1 cellular context compared by ENCODE assay signal in the genomic region with DNA sequence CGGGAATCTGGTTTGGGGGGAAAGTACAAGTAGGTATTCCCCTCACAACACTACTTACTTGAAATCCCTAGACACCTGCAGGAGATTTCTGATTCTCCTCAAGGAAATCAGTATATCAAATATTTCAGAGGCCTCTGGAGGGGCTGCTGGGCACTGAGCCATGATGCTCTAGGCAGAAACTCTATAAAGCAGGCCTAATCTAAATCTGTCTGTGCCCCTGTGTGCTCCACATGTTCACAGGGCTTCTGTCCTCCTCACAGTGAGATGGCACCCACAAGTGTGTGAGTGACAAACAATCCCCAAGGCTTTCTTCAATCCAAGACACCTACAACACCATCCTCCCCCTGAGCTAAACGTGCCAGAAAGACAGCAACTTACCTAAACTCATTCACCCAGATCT.
TF ChIP-seq lines count a peak whose summit lies in the region.

No MANE protein-coding gene starts in this region.

TF ChIP-seq in HepG2, 621 proteins besides CTCF, POLR2A, EP300 and RAD21:
- TF ChIP-seq RBM39 (IDR thresholded peaks at IDR 0.05; ENCODE audit: low read depth, low read length, poor library complexity, severe bottlenecking) (no peak), SETDB1 (CRISPR knock-in tag; IDR thresholded peaks at IDR 0.05; ENCODE audit: borderline replicate concordance) (no peak), GPN1 (CRISPR knock-in tag; IDR thresholded peaks at IDR 0.05; ENCODE audit: borderline replicate concordance) (no peak), SRSF4 (IDR thresholded peaks at IDR 0.05; ENCODE audit: low read depth, low read length, poor library complexity, severe bottlenecking) (no peak), ZNF496 (CRISPR knock-in tag; IDR thresholded peaks at IDR 0.05; ENCODE audit: insufficient replicate concordance) (no peak), NFIB (CRISPR knock-in tag; IDR thresholded peaks at IDR 0.05; ENCODE audit: borderline replicate concordance) (no peak), ZFP82 (CRISPR knock-in tag; IDR thresholded peaks at IDR 0.05; ENCODE audit: borderline replicate concordance) (no peak), HNRNPK (IDR thresholded peaks at IDR 0.05; ENCODE audit: low read depth, low read length, poor library complexity, severe bottlenecking) (no peak), PHB2 (IDR thresholded peaks at IDR 0.05; ENCODE audit: partially characterized antibody) (no peak), ZNF550 (CRISPR knock-in tag; IDR thresholded peaks at IDR 0.05; ENCODE audit: borderline replicate concordance) (no peak), CHD2 (IDR thresholded peaks at IDR 0.05; ENCODE audit: low read depth, low read length) (no peak), RFX3 (CRISPR knock-in tag; IDR thresholded peaks at IDR 0.05) (no peak)
- TF ChIP-seq, protein P1, sequence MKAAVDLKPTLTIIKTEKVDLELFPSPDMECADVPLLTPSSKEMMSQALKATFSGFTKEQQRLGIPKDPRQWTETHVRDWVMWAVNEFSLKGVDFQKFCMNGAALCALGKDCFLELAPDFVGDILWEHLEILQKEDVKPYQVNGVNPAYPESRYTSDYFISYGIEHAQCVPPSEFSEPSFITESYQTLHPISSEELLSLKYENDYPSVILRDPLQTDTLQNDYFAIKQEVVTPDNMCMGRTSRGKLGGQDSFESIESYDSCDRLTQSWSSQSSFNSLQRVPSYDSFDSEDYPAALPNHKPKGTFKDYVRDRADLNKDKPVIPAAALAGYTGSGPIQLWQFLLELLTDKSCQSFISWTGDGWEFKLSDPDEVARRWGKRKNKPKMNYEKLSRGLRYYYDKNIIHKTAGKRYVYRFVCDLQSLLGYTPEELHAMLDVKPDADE (CRISPR knock-in tag; IDR thresholded peaks at IDR 0.05), result no peak
- TF ChIP-seq, protein P2, sequence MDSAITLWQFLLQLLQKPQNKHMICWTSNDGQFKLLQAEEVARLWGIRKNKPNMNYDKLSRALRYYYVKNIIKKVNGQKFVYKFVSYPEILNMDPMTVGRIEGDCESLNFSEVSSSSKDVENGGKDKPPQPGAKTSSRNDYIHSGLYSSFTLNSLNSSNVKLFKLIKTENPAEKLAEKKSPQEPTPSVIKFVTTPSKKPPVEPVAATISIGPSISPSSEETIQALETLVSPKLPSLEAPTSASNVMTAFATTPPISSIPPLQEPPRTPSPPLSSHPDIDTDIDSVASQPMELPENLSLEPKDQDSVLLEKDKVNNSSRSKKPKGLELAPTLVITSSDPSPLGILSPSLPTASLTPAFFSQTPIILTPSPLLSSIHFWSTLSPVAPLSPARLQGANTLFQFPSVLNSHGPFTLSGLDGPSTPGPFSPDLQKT (CRISPR knock-in tag; IDR thresholded peaks at IDR 0.05; ENCODE audit: borderline replicate concordance), result no peak
